1 cellular context compared by ENCODE assay signal in the genomic region with DNA sequence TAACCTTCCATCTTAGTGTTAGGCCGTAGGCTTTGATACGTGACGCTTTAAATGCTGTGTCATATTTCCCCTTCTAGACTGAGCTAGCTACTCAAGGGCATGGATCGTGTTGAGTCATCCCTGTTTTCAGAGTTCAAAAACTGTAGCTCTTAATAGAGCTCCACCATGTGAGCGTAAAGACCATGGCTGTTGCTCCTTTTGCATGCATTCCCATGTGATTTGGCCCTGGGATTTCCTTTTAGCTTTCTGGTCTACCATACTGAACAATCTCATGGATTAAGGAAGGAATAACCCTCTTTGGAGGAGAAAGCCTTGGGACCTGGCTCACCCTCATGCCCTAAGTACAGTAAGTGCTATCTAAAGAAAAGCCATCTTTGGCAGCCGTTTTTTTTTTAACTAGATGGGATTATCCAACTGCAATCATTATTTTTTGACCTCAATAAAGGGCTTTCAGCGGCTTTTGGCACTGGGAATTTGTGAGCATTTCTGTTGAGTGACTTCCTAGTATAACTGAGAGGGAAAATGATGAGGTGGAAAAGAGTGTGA.
TF ChIP-seq lines count a peak whose summit lies in the region.

No MANE protein-coding gene starts in this region.

TF ChIP-seq in K562, 482 proteins besides CTCF, POLR2A, EP300 and RAD21 (continued from another document and continues in another):
- TF ChIP-seq, protein P1, sequence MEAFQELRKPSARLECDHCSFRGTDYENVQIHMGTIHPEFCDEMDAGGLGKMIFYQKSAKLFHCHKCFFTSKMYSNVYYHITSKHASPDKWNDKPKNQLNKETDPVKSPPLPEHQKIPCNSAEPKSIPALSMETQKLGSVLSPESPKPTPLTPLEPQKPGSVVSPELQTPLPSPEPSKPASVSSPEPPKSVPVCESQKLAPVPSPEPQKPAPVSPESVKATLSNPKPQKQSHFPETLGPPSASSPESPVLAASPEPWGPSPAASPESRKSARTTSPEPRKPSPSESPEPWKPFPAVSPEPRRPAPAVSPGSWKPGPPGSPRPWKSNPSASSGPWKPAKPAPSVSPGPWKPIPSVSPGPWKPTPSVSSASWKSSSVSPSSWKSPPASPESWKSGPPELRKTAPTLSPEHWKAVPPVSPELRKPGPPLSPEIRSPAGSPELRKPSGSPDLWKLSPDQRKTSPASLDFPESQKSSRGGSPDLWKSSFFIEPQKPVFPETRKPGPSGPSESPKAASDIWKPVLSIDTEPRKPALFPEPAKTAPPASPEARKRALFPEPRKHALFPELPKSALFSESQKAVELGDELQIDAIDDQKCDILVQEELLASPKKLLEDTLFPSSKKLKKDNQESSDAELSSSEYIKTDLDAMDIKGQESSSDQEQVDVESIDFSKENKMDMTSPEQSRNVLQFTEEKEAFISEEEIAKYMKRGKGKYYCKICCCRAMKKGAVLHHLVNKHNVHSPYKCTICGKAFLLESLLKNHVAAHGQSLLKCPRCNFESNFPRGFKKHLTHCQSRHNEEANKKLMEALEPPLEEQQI (IDR thresholded peaks at IDR 0.05): 0 out of 2 replicates have a peak, but pooled peaks have one; percentile 43
- TF ChIP-seq, protein P2, sequence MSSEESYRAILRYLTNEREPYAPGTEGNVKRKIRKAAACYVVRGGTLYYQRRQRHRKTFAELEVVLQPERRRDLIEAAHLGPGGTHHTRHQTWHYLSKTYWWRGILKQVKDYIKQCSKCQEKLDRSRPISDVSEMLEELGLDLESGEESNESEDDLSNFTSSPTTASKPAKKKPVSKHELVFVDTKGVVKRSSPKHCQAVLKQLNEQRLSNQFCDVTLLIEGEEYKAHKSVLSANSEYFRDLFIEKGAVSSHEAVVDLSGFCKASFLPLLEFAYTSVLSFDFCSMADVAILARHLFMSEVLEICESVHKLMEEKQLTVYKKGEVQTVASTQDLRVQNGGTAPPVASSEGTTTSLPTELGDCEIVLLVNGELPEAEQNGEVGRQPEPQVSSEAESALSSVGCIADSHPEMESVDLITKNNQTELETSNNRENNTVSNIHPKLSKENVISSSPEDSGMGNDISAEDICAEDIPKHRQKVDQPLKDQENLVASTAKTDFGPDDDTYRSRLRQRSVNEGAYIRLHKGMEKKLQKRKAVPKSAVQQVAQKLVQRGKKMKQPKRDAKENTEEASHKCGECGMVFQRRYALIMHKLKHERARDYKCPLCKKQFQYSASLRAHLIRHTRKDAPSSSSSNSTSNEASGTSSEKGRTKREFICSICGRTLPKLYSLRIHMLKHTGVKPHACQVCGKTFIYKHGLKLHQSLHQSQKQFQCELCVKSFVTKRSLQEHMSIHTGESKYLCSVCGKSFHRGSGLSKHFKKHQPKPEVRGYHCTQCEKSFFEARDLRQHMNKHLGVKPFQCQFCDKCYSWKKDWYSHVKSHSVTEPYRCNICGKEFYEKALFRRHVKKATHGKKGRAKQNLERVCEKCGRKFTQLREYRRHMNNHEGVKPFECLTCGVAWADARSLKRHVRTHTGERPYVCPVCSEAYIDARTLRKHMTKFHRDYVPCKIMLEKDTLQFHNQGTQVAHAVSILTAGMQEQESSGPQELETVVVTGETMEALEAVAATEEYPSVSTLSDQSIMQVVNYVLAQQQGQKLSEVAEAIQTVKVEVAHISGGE (CRISPR knock-in tag; IDR thresholded peaks at IDR 0.05): peak in 1 of 3 experiments; percentile 76; a peak in 2 of 6 replicates
- TF ChIP-seq ZNF124 (CRISPR knock-in tag; IDR thresholded peaks at IDR 0.05) (no peak), LEF1 (IDR thresholded peaks at IDR 0.05) (peak; percentile 35; the same call in 1 of the 2 replicates), DDX20 (tag; IDR thresholded peaks at IDR 0.05; ENCODE audit: low read depth) (peak; percentile 63; the same call in 1 of the 2 replicates), FOXK2 (conservative IDR thresholded peaks at IDR 0.05 in 1 of 2, IDR thresholded peaks at IDR 0.05 in 1 of 2; ENCODE audit: low read depth in 2 of 2) (peak; percentile 50 to 73), CBX5 (IDR thresholded peaks at IDR 0.05; ENCODE audit: borderline replicate concordance, low read depth) (no peak), KDM4B (IDR thresholded peaks at IDR 0.05; ENCODE audit: borderline replicate concordance in 2 of 2, low read depth in 1 of 2) (no peak), CREB3 (tag; conservative IDR thresholded peaks at IDR 0.05; ENCODE audit: low read depth) (peak; percentile 95), PTRF (tag; IDR thresholded peaks at IDR 0.05) (peak; percentile 79), POLR3A (IDR thresholded peaks at IDR 0.05; ENCODE audit: borderline replicate concordance, extremely low read depth, insufficient read depth, insufficient read length) (no peak), MECOM (CRISPR knock-in tag; IDR thresholded peaks at IDR 0.05) (peak; percentile 52), CHD4 (IDR thresholded peaks at IDR 0.05; ENCODE audit: insufficient read depth, insufficient replicate concordance, low read depth, low read length, poor library complexity, severe bottlenecking) (no peak), FOSL1 (tag; conservative IDR thresholded peaks at IDR 0.05) (peak; percentile 86), FIP1L1 (IDR thresholded peaks at IDR 0.05; ENCODE audit: low read depth, low read length, poor library complexity, severe bottlenecking) (no peak), FOXK1 (CRISPR knock-in tag; IDR thresholded peaks at IDR 0.05; ENCODE audit: borderline replicate concordance) (no peak), CBX3 (IDR thresholded peaks at IDR 0.05; ENCODE audit: borderline replicate concordance in 1 of 2, low read length in 2 of 2) (peak in 1 of 2 experiments; percentile 76; a peak in 1 of 3 replicates), NFE2L1 (tag; IDR thresholded peaks at IDR 0.05; ENCODE audit: borderline replicate concordance, low read depth) (peak; percentile 93), RB1 (IDR thresholded peaks at IDR 0.05; ENCODE audit: low read depth) (no peak), SETDB1 (IDR thresholded peaks at IDR 0.05; ENCODE audit: low read length) (no peak), C11orf30 (IDR thresholded peaks at IDR 0.05; ENCODE audit: low read depth) (peak; percentile 98), ARNT (IDR thresholded peaks at IDR 0.05) (peak in 1 of 2 experiments; percentile 71; a peak in 1 of 4 replicates), ZNF584 (CRISPR knock-in tag; IDR thresholded peaks at IDR 0.05; ENCODE audit: low read depth) (peak; percentile 44; the same call in 1 of the 2 replicates), ZNF282 (CRISPR knock-in tag; IDR thresholded peaks at IDR 0.05) (no peak), ZNF316 (IDR thresholded peaks at IDR 0.05) (peak; percentile 99), YY1 (IDR thresholded peaks at IDR 0.05; ENCODE audit: borderline replicate concordance in 1 of 3, control insufficient read depth in 1 of 3, extremely low read depth in 1 of 3, insufficient read depth in 3 of 3, insufficient read length in 1 of 3, insufficient replicate concordance in 2 of 3, low read depth in 1 of 3, low read length in 2 of 3) (peak in 1 of 3 experiments; percentile 1), RBM34 (IDR thresholded peaks at IDR 0.05; ENCODE audit: borderline replicate concordance, insufficient read depth, low read length) (no peak), E2F1 (CRISPR knock-in tag; IDR thresholded peaks at IDR 0.05) (no peak), MYC (IDR thresholded peaks at IDR 0.05; ENCODE audit: low read depth, low read length) (0 out of 2 replicates have a peak, but pooled peaks have one; percentile 35), MYC (CRISPR knock-in tag; IDR thresholded peaks at IDR 0.05; ENCODE audit: borderline replicate concordance, low read depth) (no peak), TFAM (CRISPR knock-in tag; conservative IDR thresholded peaks at IDR 0.05) (no peak), ILK (tag; IDR thresholded peaks at IDR 0.05; ENCODE audit: borderline replicate concordance, low read depth) (0 out of 2 replicates have a peak, but pooled peaks have one; percentile 38)
- TF ChIP-seq, protein P3, sequence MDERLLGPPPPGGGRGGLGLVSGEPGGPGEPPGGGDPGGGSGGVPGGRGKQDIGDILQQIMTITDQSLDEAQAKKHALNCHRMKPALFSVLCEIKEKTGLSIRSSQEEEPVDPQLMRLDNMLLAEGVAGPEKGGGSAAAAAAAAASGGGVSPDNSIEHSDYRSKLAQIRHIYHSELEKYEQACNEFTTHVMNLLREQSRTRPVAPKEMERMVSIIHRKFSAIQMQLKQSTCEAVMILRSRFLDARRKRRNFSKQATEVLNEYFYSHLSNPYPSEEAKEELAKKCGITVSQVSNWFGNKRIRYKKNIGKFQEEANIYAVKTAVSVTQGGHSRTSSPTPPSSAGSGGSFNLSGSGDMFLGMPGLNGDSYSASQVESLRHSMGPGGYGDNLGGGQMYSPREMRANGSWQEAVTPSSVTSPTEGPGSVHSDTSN (CRISPR knock-in tag; IDR thresholded peaks at IDR 0.05; ENCODE audit: low read depth): no peak
- TF ChIP-seq, protein P3 (tag; conservative IDR thresholded peaks at IDR 0.05; ENCODE audit: low read depth): peak; percentile 15; the same call in 1 of the 2 replicates
- TF ChIP-seq, protein P4, sequence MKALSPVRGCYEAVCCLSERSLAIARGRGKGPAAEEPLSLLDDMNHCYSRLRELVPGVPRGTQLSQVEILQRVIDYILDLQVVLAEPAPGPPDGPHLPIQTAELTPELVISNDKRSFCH (CRISPR knock-in tag; IDR thresholded peaks at IDR 0.05): no peak
- TF ChIP-seq, protein P4 (tag; IDR thresholded peaks at IDR 0.05): no peak
- TF ChIP-seq, protein P5, sequence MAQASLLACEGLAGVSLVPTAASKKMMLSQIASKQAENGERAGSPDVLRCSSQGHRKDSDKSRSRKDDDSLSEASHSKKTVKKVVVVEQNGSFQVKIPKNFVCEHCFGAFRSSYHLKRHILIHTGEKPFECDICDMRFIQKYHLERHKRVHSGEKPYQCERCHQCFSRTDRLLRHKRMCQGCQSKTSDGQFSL (CRISPR knock-in tag; IDR thresholded peaks at IDR 0.05): no peak
- TF ChIP-seq, protein P5 (tag; IDR thresholded peaks at IDR 0.05): peak in 1 of 2 experiments; percentile 86; a peak in 2 of 4 replicates
- TF ChIP-seq, protein P6, sequence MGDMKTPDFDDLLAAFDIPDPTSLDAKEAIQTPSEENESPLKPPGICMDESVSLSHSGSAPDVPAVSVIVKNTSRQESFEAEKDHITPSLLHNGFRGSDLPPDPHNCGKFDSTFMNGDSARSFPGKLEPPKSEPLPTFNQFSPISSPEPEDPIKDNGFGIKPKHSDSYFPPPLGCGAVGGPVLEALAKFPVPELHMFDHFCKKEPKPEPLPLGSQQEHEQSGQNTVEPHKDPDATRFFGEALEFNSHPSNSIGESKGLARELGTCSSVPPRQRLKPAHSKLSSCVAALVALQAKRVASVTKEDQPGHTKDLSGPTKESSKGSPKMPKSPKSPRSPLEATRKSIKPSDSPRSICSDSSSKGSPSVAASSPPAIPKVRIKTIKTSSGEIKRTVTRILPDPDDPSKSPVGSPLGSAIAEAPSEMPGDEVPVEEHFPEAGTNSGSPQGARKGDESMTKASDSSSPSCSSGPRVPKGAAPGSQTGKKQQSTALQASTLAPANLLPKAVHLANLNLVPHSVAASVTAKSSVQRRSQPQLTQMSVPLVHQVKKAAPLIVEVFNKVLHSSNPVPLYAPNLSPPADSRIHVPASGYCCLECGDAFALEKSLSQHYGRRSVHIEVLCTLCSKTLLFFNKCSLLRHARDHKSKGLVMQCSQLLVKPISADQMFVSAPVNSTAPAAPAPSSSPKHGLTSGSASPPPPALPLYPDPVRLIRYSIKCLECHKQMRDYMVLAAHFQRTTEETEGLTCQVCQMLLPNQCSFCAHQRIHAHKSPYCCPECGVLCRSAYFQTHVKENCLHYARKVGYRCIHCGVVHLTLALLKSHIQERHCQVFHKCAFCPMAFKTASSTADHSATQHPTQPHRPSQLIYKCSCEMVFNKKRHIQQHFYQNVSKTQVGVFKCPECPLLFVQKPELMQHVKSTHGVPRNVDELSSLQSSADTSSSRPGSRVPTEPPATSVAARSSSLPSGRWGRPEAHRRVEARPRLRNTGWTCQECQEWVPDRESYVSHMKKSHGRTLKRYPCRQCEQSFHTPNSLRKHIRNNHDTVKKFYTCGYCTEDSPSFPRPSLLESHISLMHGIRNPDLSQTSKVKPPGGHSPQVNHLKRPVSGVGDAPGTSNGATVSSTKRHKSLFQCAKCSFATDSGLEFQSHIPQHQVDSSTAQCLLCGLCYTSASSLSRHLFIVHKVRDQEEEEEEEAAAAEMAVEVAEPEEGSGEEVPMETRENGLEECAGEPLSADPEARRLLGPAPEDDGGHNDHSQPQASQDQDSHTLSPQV (IDR thresholded peaks at IDR 0.05): peak; percentile 97
